In the genomic region with DNA sequence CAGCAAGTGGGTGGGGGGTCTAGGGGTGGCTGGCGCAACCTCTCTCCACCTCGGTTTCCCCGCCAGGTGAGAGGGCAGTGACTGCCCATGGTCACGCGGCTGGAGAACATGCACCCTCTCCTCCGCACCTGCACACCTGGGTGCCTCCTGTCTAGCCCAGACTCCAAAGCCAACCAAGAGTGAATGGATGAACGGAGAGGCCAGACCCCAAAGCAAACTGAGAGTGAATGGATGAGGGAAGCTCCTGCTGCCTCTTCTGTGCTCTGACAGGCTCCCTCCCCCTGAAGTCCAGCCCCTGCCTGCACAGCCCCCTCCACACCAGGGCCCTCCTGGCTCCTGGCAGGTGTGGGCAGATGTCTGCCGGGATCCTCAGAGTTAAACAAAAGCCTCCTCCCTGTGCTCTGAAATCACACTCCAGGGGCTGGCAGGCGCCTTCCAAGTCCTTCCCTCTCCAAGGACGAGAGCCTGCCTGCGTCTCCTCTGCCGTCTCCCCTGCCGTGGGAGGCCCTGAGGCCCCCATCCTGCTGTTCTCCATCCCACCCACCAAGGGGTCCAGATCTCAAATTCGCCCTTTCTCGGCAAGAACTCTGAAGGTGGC, we compare ENCODE assay signal across 8 cellular contexts. TPM values are rescaled to one million over a fixed set of nuclear protein-coding genes. Genes with fewer than 3 reads are reported as not detected.
DNase-seq lines count a peak whose midpoint lies in the region; ATAC-seq, FAIRE-seq and TF ChIP-seq lines count a peak whose summit lies in the region.

No MANE protein-coding gene starts in this region.

- TF ChIP-seq CTCF in HFFc6 (IDR thresholded peaks at IDR 0.05) (no peak), VCaP (conservative IDR thresholded peaks at IDR 0.05) (no peak), glutamatergic neuron (IDR thresholded peaks at IDR 0.05; ENCODE audit: partially characterized antibody, unreplicated experiment) (no peak), GM10248 (IDR thresholded peaks at IDR 0.05; ENCODE audit: control extremely low read depth, extremely low read depth, low read depth, missing control alignments) (no peak)

- H3K27ac ChIP-seq in VCaP (peak overlapping the region; percentile 81), small intestine (ENCODE audit: low read depth in 1 of 2, low read length in 1 of 2) (peak overlapping the region; percentile 91 to 94), aorta (ENCODE audit: low read depth in 1 of 2, low read length in 2 of 2) (peak overlapping the region in 1 of 2 donors; percentile 11)

- H3K36me3 ChIP-seq in small intestine (ENCODE audit: control insufficient read depth in 2 of 2, insufficient read depth in 2 of 2, low read length in 2 of 2), result peaks cover 0 to 4% of the 10 kb centered on the region in 2 donors
- no peaks in the 10 kb centered on the region for H3K36me3 ChIP-seq in aorta (ENCODE audit: control insufficient read depth in 1 of 2, insufficient read depth in 2 of 2, low read length in 1 of 2)

- no peaks in the 10 kb centered on the region for H3K9me3 ChIP-seq in small intestine (ENCODE audit: control insufficient read depth, low read depth)
- H3K9me3 ChIP-seq in aorta (ENCODE audit: control insufficient read depth, low read length), result no peaks in the 10 kb centered on the region

- H3K4me1 Mint-ChIP-seq in HFFc6 (ENCODE audit: low read depth), result peaks cover 48% of the 10 kb centered on the region
- peaks cover 17% of the 10 kb centered on the region for H3K4me1 Mint-ChIP-seq in glutamatergic neuron (ENCODE audit: low read depth, unreplicated experiment)

- H3K4me1 ChIP-seq in small intestine (ENCODE audit: control insufficient read depth in 2 of 2, insufficient read depth in 1 of 2, low read depth in 1 of 2, low read length in 1 of 2) (peaks cover 0 to 2% of the 10 kb centered on the region in 2 donors), aorta (ENCODE audit: control insufficient read depth in 1 of 2, insufficient read depth in 2 of 2, low read length in 2 of 2) (no peaks in the 10 kb centered on the region)

- no peak for FAIRE-seq in small intestine (lab: Jason Lieb, UNC)

- H3K27me3 Mint-ChIP-seq in HFFc6 (ENCODE audit: insufficient read depth) (peaks cover 6% of the 10 kb centered on the region), glutamatergic neuron (ENCODE audit: unreplicated experiment) (peaks cover 12% of the 10 kb centered on the region)

- no peak for ATAC-seq in HG03439 (IDR thresholded peaks at IDR 0.05; ENCODE audit: unreplicated experiment)
- no peak for ATAC-seq in aorta (ENCODE audit: low FRiP score)

- H3K27ac Mint-ChIP-seq in HFFc6, result peak overlapping the region; percentile 90
- H3K27ac Mint-ChIP-seq in glutamatergic neuron (ENCODE audit: unreplicated experiment), result peak overlapping the region; percentile 98

- H3K27me3 ChIP-seq in small intestine (ENCODE audit: control insufficient read depth in 2 of 2, insufficient read depth in 2 of 2, low read length in 2 of 2) (no peaks in the 10 kb centered on the region), aorta (ENCODE audit: control insufficient read depth in 1 of 2, insufficient read depth in 2 of 2, low read length in 1 of 2) (no peaks in the 10 kb centered on the region)

- CTCF ChIA-PET in GM10248 (lab: Yijun Ruan, JAX), result no interaction called here

- intact Hi-C loops in aorta (cut with DNase I), result loop anchor here (5.0 kb wide), 2 partner anchors 40 to 60 kb away; no protein-coding TSS in a partner anchor

- POLR2A ChIA-PET in GM10248 (lab: Yijun Ruan, JAX), result no interaction called here

- H3K9me3 Mint-ChIP-seq in HFFc6 (no peaks in the 10 kb centered on the region), glutamatergic neuron (ENCODE audit: unreplicated experiment) (peaks cover 19% of the 10 kb centered on the region)

- H3K4me3 ChIP-seq in small intestine (ENCODE audit: low read depth in 1 of 2, low read length in 2 of 2) (no peak overlapping the region), aorta (ENCODE audit: low read length in 2 of 2) (no peak overlapping the region)

- DNase-seq in HFFc6 (no peak), glutamatergic neuron (peak; percentile 82), small intestine (no peak), GM10248 (ENCODE audit: extremely low spot score) (no peak), AG20443 (ENCODE audit: low spot score) (no peak), aorta (no peak)

- H3K36me3 Mint-ChIP-seq in HFFc6 (ENCODE audit: low read depth), result peaks cover 15% of the 10 kb centered on the region
- peaks cover 9% of the 10 kb centered on the region for H3K36me3 Mint-ChIP-seq in glutamatergic neuron (ENCODE audit: unreplicated experiment)

- WGBS in small intestine, 3 donors, result 57 to 74% (median 73%) methylated on average over 15 of the region's 15 CpGs
- 55 to 59% methylated on average over 15 of the region's 15 CpGs for WGBS in aorta, 2 donors

- H3K4me3 Mint-ChIP-seq in HFFc6 (peak overlapping the region; percentile 90), glutamatergic neuron (ENCODE audit: unreplicated experiment) (peak overlapping the region; percentile 90)

RNA-seq across cellular contexts. Expression of gene SBNO2, which starts 2.2 kb away (rescaled TPM):
- 10 to 100 TPM; 33.7 to 49.8 (median 41.5) TPM for total RNA-seq in HFFc6 (2021; fragmentation: NEBNext Ultra II Directional; extraction: Animal tissue kit (Norgen Biotek cat#: 25700))
- total RNA-seq in glutamatergic neuron (ENCODE audit: unreplicated experiment) (65.5 TPM), aorta (100 to 1,000 TPM in 1 of 2 donors, 10 to 100 TPM in 1; 97.2 to 165 TPM)
- polyA plus RNA-seq in small intestine (10 to 100 TPM; 19.7 to 32.1 (median 19.7) TPM), aorta (10 to 100 TPM; 11.0 to 53.3 TPM)

RNA-seq across cellular contexts. Expression of gene STK11, which starts 33.7 kb away (rescaled TPM):
- 10 to 100 TPM; 52.9 to 59.1 (median 56.7) TPM for total RNA-seq in HFFc6 (2021; fragmentation: NEBNext Ultra II Directional; extraction: Animal tissue kit (Norgen Biotek cat#: 25700))
- 48.2 TPM for total RNA-seq in glutamatergic neuron (ENCODE audit: unreplicated experiment)
- polyA plus RNA-seq in small intestine, result 10 to 100 TPM; 65.8 to 86.2 (median 66.9) TPM
- total RNA-seq in aorta, result 10 to 100 TPM; 39.4 to 59.5 TPM
- 10 to 100 TPM; 30.1 to 58.9 TPM for polyA plus RNA-seq in aorta
